ENCODE assay signal across 6 cellular contexts in the genomic region with DNA sequence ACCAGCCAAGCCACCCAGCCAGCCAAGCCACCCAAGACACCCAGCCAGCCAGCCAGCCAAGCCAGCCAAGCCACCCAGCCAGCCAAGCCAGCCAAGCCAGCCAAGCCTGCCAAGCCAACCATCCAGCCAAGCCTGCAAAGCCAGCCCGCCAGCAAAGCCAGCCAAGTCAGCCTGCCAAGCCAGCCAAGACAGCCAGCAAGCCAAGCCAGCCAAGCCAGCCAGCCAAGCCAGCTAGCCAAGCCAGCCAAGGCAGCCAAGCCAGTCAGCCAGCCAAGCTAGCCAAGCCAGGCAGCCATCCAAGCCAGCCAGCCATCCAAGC.
DNase-seq lines count a peak whose midpoint lies in the region; ATAC-seq and TF ChIP-seq lines count a peak whose summit lies in the region.
"Not testable (repeated sequence)": the region's sequence is repeated elsewhere in the genome, so short reads cannot be mapped to it uniquely, and the experiment has no call there.

No MANE protein-coding gene starts in this region.

- H4K8ac ChIP-seq in neuronal stem cell (ENCODE audit: low read depth, low read length) = not testable (repeated sequence)

- not testable (repeated sequence) for H2AFZ ChIP-seq in neuronal stem cell (ENCODE audit: low read length)

- H2BK15ac ChIP-seq in neuronal stem cell (ENCODE audit: low read length) = not testable (repeated sequence)

- not testable (repeated sequence) for H3K9me3 ChIP-seq in endodermal cell (ENCODE audit: control insufficient read depth, low read length); right atrium auricular region; left lung; neuronal stem cell (replicated peaks in 1 of 2; ENCODE audit: control insufficient read depth in 2 of 2, insufficient read depth in 1 of 2, low read depth in 1 of 2, low read length in 2 of 2); sigmoid colon

- ATAC-seq in left lung = not testable (repeated sequence)

- not testable (repeated sequence) for H3K27ac Mint-ChIP-seq in activated CD4-positive, alpha-beta T cell treated with anti-CD3 and anti-CD28 coated beads, Interleukin-2, amount 10 ng/mL, durations not matched to agents 24 days and 14 days; endodermal cell

- H3K23ac ChIP-seq in neuronal stem cell (ENCODE audit: low read depth, low read length, poor library complexity) = not testable (repeated sequence)

- H3K36me3 Mint-ChIP-seq in activated CD4-positive, alpha-beta T cell treated with anti-CD3 and anti-CD28 coated beads, Interleukin-2, amount 10 ng/mL, durations not matched to agents 24 days and 14 days (ENCODE audit: low read depth); endodermal cell (ENCODE audit: low read depth): not testable (repeated sequence)

- not testable (repeated sequence) for H3K4me3 Mint-ChIP-seq in activated CD4-positive, alpha-beta T cell treated with anti-CD3 and anti-CD28 coated beads, Interleukin-2, amount 10 ng/mL, durations not matched to agents 24 days and 14 days; endodermal cell

- H4K91ac ChIP-seq in neuronal stem cell (ENCODE audit: low read depth, low read length, poor library complexity) = not testable (repeated sequence)

- not testable (repeated sequence) for H2BK5ac ChIP-seq in neuronal stem cell (ENCODE audit: low read length)

- not testable (repeated sequence) for H3K79me1 ChIP-seq in neuronal stem cell (ENCODE audit: low read depth, low read length)

- not testable (repeated sequence) for H2BK12ac ChIP-seq in neuronal stem cell (ENCODE audit: low read length)

- not testable (repeated sequence) for H3K36me3 ChIP-seq in endodermal cell (ENCODE audit: control insufficient read depth, insufficient read depth, low read length); right atrium auricular region; left lung; neuronal stem cell (replicated peaks in 1 of 2; ENCODE audit: control insufficient read depth in 2 of 2, insufficient read depth in 2 of 2, low read length in 2 of 2); sigmoid colon

- not testable (repeated sequence) for H2AK5ac ChIP-seq in neuronal stem cell (ENCODE audit: low read depth, low read length)

- not testable (repeated sequence) for H3K9ac ChIP-seq in endodermal cell (ENCODE audit: extremely low read depth, low read length, poor library complexity, severe bottlenecking); neuronal stem cell (ENCODE audit: low read depth, low read length, poor library complexity)

- not testable (repeated sequence) for TF ChIP-seq EP300 in sigmoid colon (IDR thresholded peaks at IDR 0.05)

- H3K4me2 ChIP-seq in neuronal stem cell (ENCODE audit: insufficient read depth, low read length, poor library complexity, severe bottlenecking) = not testable (repeated sequence)

- not testable (repeated sequence) for TF ChIP-seq POLR2A in sigmoid colon (IDR thresholded peaks at IDR 0.05)

- H3K4ac ChIP-seq in neuronal stem cell (ENCODE audit: low read length) = not testable (repeated sequence)

- not testable (repeated sequence) for H3K14ac ChIP-seq in neuronal stem cell (ENCODE audit: low read length)

- not testable (repeated sequence) for H3K4me1 Mint-ChIP-seq in activated CD4-positive, alpha-beta T cell treated with anti-CD3 and anti-CD28 coated beads, Interleukin-2, amount 10 ng/mL, durations not matched to agents 24 days and 14 days; endodermal cell

- not testable (repeated sequence) for TF ChIP-seq CTCF in endodermal cell (conservative IDR thresholded peaks at IDR 0.05); right atrium auricular region (IDR thresholded peaks at IDR 0.05); left lung (IDR thresholded peaks at IDR 0.05); sigmoid colon (IDR thresholded peaks at IDR 0.05)

- 80% methylated on average over 1 of the region's 1 CpG for WGBS in endodermal cell (ENCODE audit: insufficient coverage in 1 of 2, insufficient read length in 1 of 2), 2 experiments
- no CpG with 5 or more reads among the region's 1 CpG for WGBS in neuronal stem cell (ENCODE audit: extremely low coverage in 2 of 2, insufficient read length in 2 of 2, insufficient replicate concordance in 1 of 2), 2 donors
- 88 to 94% methylated on average over 1 of the region's 1 CpG for WGBS in sigmoid colon, 2 donors

- not testable (repeated sequence) for H3K4me1 ChIP-seq in endodermal cell (ENCODE audit: control insufficient read depth, insufficient read depth, low read length); right atrium auricular region; left lung; neuronal stem cell (ENCODE audit: control insufficient read depth in 2 of 2, insufficient read depth in 1 of 2, low read depth in 1 of 2, low read length in 2 of 2); sigmoid colon

- not testable (repeated sequence) for H3K27me3 ChIP-seq in endodermal cell (ENCODE audit: control insufficient read depth, insufficient read depth, low read length, poor library complexity, severe bottlenecking); right atrium auricular region; left lung; neuronal stem cell (ENCODE audit: control insufficient read depth in 3 of 3, insufficient read depth in 3 of 3, low read depth in 1 of 3, low read length in 3 of 3); sigmoid colon

- H2BK120ac ChIP-seq in neuronal stem cell (ENCODE audit: low read depth, low read length) = not testable (repeated sequence)

- H3K4me3 ChIP-seq in endodermal cell (ENCODE audit: low read length); right atrium auricular region; left lung; neuronal stem cell (ENCODE audit: low read length in 2 of 2); sigmoid colon: not testable (repeated sequence)

- intact Hi-C loops in activated CD4-positive, alpha-beta T cell treated with anti-CD3 and anti-CD28 coated beads, Interleukin-2, amount 10 ng/mL, durations not matched to agents 24 days and 14 days (cut with micrococcal nuclease); left lung (cut with DNase I); sigmoid colon (cut with DNase I): not testable (repeated sequence)

- H3K27me3 Mint-ChIP-seq in activated CD4-positive, alpha-beta T cell treated with anti-CD3 and anti-CD28 coated beads, Interleukin-2, amount 10 ng/mL, durations not matched to agents 24 days and 14 days; endodermal cell (ENCODE audit: insufficient read depth): not testable (repeated sequence)

- not testable (repeated sequence) for H3K9me3 Mint-ChIP-seq in activated CD4-positive, alpha-beta T cell treated with anti-CD3 and anti-CD28 coated beads, Interleukin-2, amount 10 ng/mL, durations not matched to agents 24 days and 14 days; endodermal cell

- DNase-seq in activated CD4-positive, alpha-beta T cell treated with anti-CD3 and anti-CD28 coated beads, Interleukin-2, amount 10 ng/mL, durations not matched to agents 24 days and 14 days = peak; percentile 55
- peak; percentile 5 for DNase-seq in endodermal cell
- peak; percentile 13 for DNase-seq in right atrium auricular region (ENCODE audit: low spot score)
- DNase-seq in left lung = peak; percentile 37 to 85
- DNase-seq in neuronal stem cell (ENCODE audit: low spot score) = not testable (repeated sequence)
- DNase-seq in sigmoid colon = peak; percentile 56

- H3K27ac ChIP-seq in endodermal cell (ENCODE audit: low read depth, low read length); right atrium auricular region; left lung; neuronal stem cell (replicated peaks; ENCODE audit: low read length); sigmoid colon: not testable (repeated sequence)

- peak overlapping the region; percentile 80 for H3K18ac ChIP-seq in neuronal stem cell (ENCODE audit: low read length)
